8 cellular contexts compared by ENCODE assay signal in the genomic region with DNA sequence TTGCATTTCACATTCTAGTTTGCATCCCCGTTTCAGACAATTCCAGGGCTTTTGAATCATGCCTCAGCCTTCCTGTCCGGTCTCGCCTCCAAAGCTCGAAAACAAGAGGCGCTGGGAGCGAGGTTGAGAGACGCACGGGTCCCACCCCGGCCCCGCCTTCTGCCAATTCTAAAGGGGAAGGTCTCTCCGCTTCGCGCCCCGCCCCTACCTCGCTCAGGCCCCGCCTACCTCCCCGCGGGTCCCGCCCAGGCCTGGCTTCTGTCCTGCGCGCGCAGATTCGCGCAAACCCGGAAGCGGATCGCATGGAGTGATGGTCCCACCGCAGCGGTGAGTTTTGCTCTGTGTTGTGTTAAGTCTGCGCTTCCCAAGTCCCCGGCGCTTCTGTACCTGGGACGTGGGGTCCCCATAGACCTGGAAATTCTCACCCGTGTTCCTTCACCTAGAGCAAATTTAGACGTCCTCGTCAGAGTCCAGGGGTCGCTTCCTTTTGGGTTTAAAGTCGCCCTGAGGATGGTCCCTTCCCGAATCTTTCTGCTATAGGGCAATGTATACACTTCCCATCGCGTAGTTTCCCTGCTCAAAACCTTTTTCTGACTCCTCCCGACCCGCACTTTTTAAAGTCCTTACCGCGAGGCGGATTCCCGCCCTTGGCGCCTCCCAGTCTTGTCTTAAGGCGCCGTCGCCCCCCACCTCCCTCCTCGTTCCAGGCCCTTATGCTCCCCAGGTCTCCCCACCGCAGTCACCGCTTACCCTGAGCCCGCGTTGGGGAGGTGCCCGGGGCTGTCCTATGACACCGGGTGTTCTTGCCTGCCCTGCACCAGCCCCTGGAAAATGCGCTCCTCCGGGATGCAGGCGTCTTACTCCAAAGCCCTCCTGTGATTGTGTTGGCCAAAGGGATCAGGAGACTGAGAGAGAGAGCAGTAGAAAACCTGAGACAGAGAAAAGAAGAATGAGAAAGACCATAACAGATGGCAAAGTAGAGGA. TPM values are rescaled to one million over a fixed set of nuclear protein-coding genes. Genes with fewer than 3 reads are reported as not detected.
DNase-seq lines count a peak whose midpoint lies in the region; ATAC-seq and TF ChIP-seq lines count a peak whose summit lies in the region.

A gene (plus strand): TSS at position 284 of the 984 bp plus-strand sequence. CDS start 7,559 bp downstream, outside the sequence.

- H3K4me2 ChIP-seq in fibroblast of lung (ENCODE audit: extremely low read depth, insufficient read depth, low read length): peak within 1 kb of the TSS; percentile 88

- H3K27ac ChIP-seq in Panc1 (ENCODE audit: low read length) (peak within 1 kb of the TSS; percentile 93), fibroblast of lung (ENCODE audit: insufficient read depth, low read length) (peak within 1 kb of the TSS; percentile 78)

- peaks cover 4 to 10% (median 5%) of the 10 kb centered on the region in 5 donors for H3K27me3 Mint-ChIP-seq in naive thymus-derived CD8-positive, alpha-beta T cell
- peaks cover 7 to 8% of the 10 kb centered on the region in 2 donors for H3K27me3 Mint-ChIP-seq in stimulated activated naive B cell treated with anti-CD40 and anti-IgM and Interleukin-4, amounts not matched to agents 10 μg/mL and 1 μg/mL and 100 μg/mL, for 72 hours

- TF ChIP-seq CTCF in Panc1 (IDR thresholded peaks at IDR 0.05) (no peak), fibroblast of lung (conservative IDR thresholded peaks at IDR 0.05 in 1 of 2, IDR thresholded peaks at IDR 0.05 in 1 of 2; ENCODE audit: low read depth in 1 of 2, low read length in 2 of 2) (no peak)

- H2AFZ ChIP-seq in fibroblast of lung (ENCODE audit: low read length): peak within 1 kb of the TSS; percentile 93

- H3K27ac Mint-ChIP-seq in naive thymus-derived CD8-positive, alpha-beta T cell: peak within 1 kb of the TSS; percentile 80 to 96 (median 94)
- peak within 1 kb of the TSS; percentile 94 for H3K27ac Mint-ChIP-seq in stimulated activated naive B cell treated with anti-CD40 and anti-IgM and Interleukin-4, amounts not matched to agents 10 μg/mL and 1 μg/mL and 100 μg/mL, for 72 hours

- H3K36me3 Mint-ChIP-seq in naive thymus-derived CD8-positive, alpha-beta T cell: peaks cover 21 to 29% (median 27%) of the 10 kb centered on the region in 3 donors
- peaks cover 20 to 38% of the 10 kb centered on the region in 2 donors for H3K36me3 Mint-ChIP-seq in stimulated activated naive B cell treated with anti-CD40 and anti-IgM and Interleukin-4, amounts not matched to agents 10 μg/mL and 1 μg/mL and 100 μg/mL, for 72 hours

- POLR2A ChIA-PET in Panc1 (lab: Charles Lee): interaction anchor here (0.6 to 0.7 kb wide), 2 partner anchors 60 to 113 kb away, joined by 3 to 8 read pairs; no protein-coding TSS in a partner anchor
- POLR2A ChIA-PET in naive thymus-derived CD8-positive, alpha-beta T cell (lab: Charles Lee): interaction anchor here (0.6 to 1.1 kb wide), 3 partner anchors 79 to 541 kb away, joined by 3 to 4 read pairs (median 4); a partner anchor contains a TSS

- BruUV-seq in Panc1 (replicated peaks; lab: Mats Ljungman, UMichigan): TSS peak; percentile 92

- no peaks in the 10 kb centered on the region for H4K20me1 ChIP-seq in fibroblast of lung (ENCODE audit: control insufficient read depth, extremely low read depth, insufficient read depth, low read length)

- H3K27me3 ChIP-seq in Panc1 (ENCODE audit: control insufficient read depth, insufficient read depth, low read length): no peaks in the 10 kb centered on the region
- no peaks in the 10 kb centered on the region for H3K27me3 ChIP-seq in fibroblast of lung (ENCODE audit: control insufficient read depth, insufficient read depth, low read length)

- no peaks in the 10 kb centered on the region for H3K79me2 ChIP-seq in fibroblast of lung (ENCODE audit: control insufficient read depth, insufficient read depth, low read length)

- DNase-seq in DMS53 treated with DMSO at 0.1 percent for 48 hours (lab: John Stamatoyannopoulos, UW; ENCODE audit: unreplicated experiment): peak; percentile 55
- DNase-seq in KBM-7: peak; percentile 93
- DNase-seq in Panc1 (ENCODE audit: low read depth, low spot score): peak; percentile 59
- DNase-seq in activated T-helper 1 cell treated with Interleukin-2 at 50 U/mL for 16 hours (ENCODE audit: low read depth): peak; percentile 92
- DNase-seq in fibroblast of lung (ENCODE audit: low read depth in 2 of 2): peak; percentile 90 to 91
- DNase-seq in naive thymus-derived CD8-positive, alpha-beta T cell: peak; percentile 91 to 99 (median 97)
- peak; percentile 94 for DNase-seq in stimulated activated naive B cell treated with anti-CD40 and anti-IgM and Interleukin-4, amounts not matched to agents 10 μg/mL and 1 μg/mL and 100 μg/mL, for 72 hours

- no peaks in the 10 kb centered on the region for H3K4me1 ChIP-seq in Panc1 (ENCODE audit: control insufficient read depth, insufficient read depth, low read length)
- no peaks in the 10 kb centered on the region for H3K4me1 ChIP-seq in fibroblast of lung (ENCODE audit: control insufficient read depth, extremely low read depth, insufficient read depth, low read length)

- H3K36me3 ChIP-seq in Panc1 (ENCODE audit: control insufficient read depth, insufficient read depth, low read length): no peaks in the 10 kb centered on the region
- H3K36me3 ChIP-seq in fibroblast of lung (ENCODE audit: control insufficient read depth, insufficient read depth, low read length): peaks cover 2% of the 10 kb centered on the region

- CTCF ChIA-PET in Panc1 (lab: Charles Lee): no interaction called here

- H3K4me1 Mint-ChIP-seq in naive thymus-derived CD8-positive, alpha-beta T cell: peaks cover 10 to 27% (median 23%) of the 10 kb centered on the region in 4 donors
- H3K4me1 Mint-ChIP-seq in stimulated activated naive B cell treated with anti-CD40 and anti-IgM and Interleukin-4, amounts not matched to agents 10 μg/mL and 1 μg/mL and 100 μg/mL, for 72 hours: peaks cover 12 to 24% of the 10 kb centered on the region in 2 donors

- peak within 1 kb of the TSS; percentile 70 for H3K9ac ChIP-seq in fibroblast of lung (ENCODE audit: insufficient read depth, low read length)

- H3K9me3 ChIP-seq in Panc1 (ENCODE audit: control insufficient read depth, insufficient read depth, low read depth, low read length) (peaks cover 16% of the 10 kb centered on the region; the same call in 1 of the 2 replicates), fibroblast of lung (ENCODE audit: control insufficient read depth, insufficient read depth, low read depth, low read length) (no peaks in the 10 kb centered on the region)

- peak within 1 kb of the TSS; percentile 87 to 98 (median 94) for H3K4me3 Mint-ChIP-seq in naive thymus-derived CD8-positive, alpha-beta T cell
- peak within 1 kb of the TSS; percentile 89 to 92 for H3K4me3 Mint-ChIP-seq in stimulated activated naive B cell treated with anti-CD40 and anti-IgM and Interleukin-4, amounts not matched to agents 10 μg/mL and 1 μg/mL and 100 μg/mL, for 72 hours

- H3K4me3 ChIP-seq in Panc1 (ENCODE audit: low read depth in 2 of 2, low read length in 2 of 2): peak within 1 kb of the TSS; percentile 86 to 100
- peak within 1 kb of the TSS; percentile 80 to 100 (median 90) for H3K4me3 ChIP-seq in fibroblast of lung (replicated peaks in 1 of 4; ENCODE audit: control extremely low read depth in 1 of 4, insufficient read depth in 1 of 4, low read depth in 3 of 4, low read length in 4 of 4)

- ATAC-seq in GM21619 (IDR thresholded peaks at IDR 0.05; ENCODE audit: unreplicated experiment): peak; percentile 83
- ATAC-seq in Panc1: peak; percentile 99
- ATAC-seq in naive thymus-derived CD8-positive, alpha-beta T cell: peak; percentile 89 to 94
- peak; percentile 96 to 98 for ATAC-seq in stimulated activated naive B cell treated with anti-CD40 and anti-IgM and Interleukin-4, amounts not matched to agents 10 μg/mL and 1 μg/mL and 100 μg/mL, for 72 hours (replicated peaks)

- intact Hi-C loops in Panc1 (cut with micrococcal nuclease; ENCODE audit: unreplicated experiment): no loop called here

- peaks cover 0 to 65% (median 20%) of the 10 kb centered on the region in 9 donors for H3K9me3 Mint-ChIP-seq in naive thymus-derived CD8-positive, alpha-beta T cell
- peaks cover 4 to 8% of the 10 kb centered on the region in 2 donors for H3K9me3 Mint-ChIP-seq in stimulated activated naive B cell treated with anti-CD40 and anti-IgM and Interleukin-4, amounts not matched to agents 10 μg/mL and 1 μg/mL and 100 μg/mL, for 72 hours

- in situ Hi-C loops in KBM-7 (cut with MboI; ENCODE audit: low pct_unique_long_range_greater_than_20kb, low sequenced_read_pairs): no loop called here
- in situ Hi-C loops in Panc1 (cut with HindIII; ENCODE audit: low pct_unique_long_range_greater_than_20kb, low sequenced_read_pairs): no loop called here

RNA-seq across cellular contexts. Expression of the gene that starts here (rescaled TPM):
- 12.3 TPM for total RNA-seq in Panc1 (2021; ENCODE audit: unreplicated experiment)
- 3.5 TPM for polyA plus RNA-seq in Panc1 (2012; ENCODE audit: insufficient read length)
- 9.7 and 9.8 TPM in 2 replicates for total RNA-seq in fibroblast of lung
- 3.1 and 4.2 TPM in 2 replicates for polyA plus RNA-seq in fibroblast of lung
- 2.4 and 3.1 TPM in 2 replicates for polyA plus RNA-seq in fibroblast of lung (2012)
- 0.86 TPM in 1 of 2 replicates, not detected in the other for polyA minus RNA-seq in fibroblast of lung (ENCODE audit: low replicate concordance)
- total RNA-seq in naive thymus-derived CD8-positive, alpha-beta T cell: 10 to 100 TPM; 11.8 to 13.1 TPM
- 10 to 100 TPM in 1 of 3 donors, 1 to 10 TPM in 2; 3.2 to 11.7 (median 8.3) TPM for polyA plus RNA-seq in naive thymus-derived CD8-positive, alpha-beta T cell

Comparison
In these comparisons a context has a peak if more than half of its experiments do, and no peak if none do; other contexts are left out.
1. Peak in every context shown above with its lines: DNase-seq, ATAC-seq, H3K4me3 ChIP-seq and H3K27ac ChIP-seq.